In the genomic region with DNA sequence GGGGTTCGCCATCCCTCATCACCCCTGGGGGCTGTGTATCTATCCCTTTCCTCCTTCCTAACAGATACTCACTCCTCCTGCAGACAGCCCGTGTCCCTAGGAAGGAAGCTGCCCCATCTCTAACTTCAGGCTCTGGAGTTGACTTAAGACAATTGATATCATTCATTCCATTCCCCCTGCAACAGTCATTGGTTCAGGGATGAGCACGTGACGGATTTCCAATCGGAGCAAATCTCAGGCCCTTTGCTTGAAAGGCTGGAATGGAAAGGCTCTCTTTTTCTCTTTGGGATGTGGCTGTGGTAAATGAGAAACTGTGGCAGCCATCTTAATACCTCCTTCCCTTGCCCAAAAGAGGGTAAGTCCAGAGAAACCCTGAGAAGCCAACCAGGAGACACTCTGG, we compare ENCODE assay signal across 36 cellular contexts. TPM values are rescaled to one million over a fixed set of nuclear protein-coding genes. Genes with fewer than 3 reads are reported as not detected.
"Had no signal": no experiment of that assay in that cellular context is flagged by ENCODE, and none has a peak within 500 bp of the region (broad histone marks: within the 10 kb centered on the region; RNA-seq: fewer than 3 reads in every experiment).

No MANE protein-coding gene starts in this region.

- DNase-seq: Kasumi-1, MG63, MM.1S, MV-4-11, NCI-H1048, NCI-H1092, NCI-H1092 treated with DMSO at 0.1 percent for 48 hours, NCI-H1105, NCI-H1105 treated with DMSO at 0.1 percent for 48 hours, NCI-H1417, NCI-H1417 treated with DMSO at 0.1 percent for 48 hours, NCI-H1436, NCI-H1436 treated with DMSO at 0.1 percent for 48 hours, NCI-H146, NCI-H1694, NCI-H1694 treated with DMSO at 0.1 percent for 48 hours, NCI-H187, NCI-H187 treated with DMSO at 0.1 percent for 48 hours, NCI-H1930, NCI-H2029, NCI-H2029 treated with DMSO at 0.1 percent for 48 hours, NCI-H2081, NCI-H2081 treated with DMSO at 0.1 percent for 48 hours, NCI-H2107, NCI-H2171, NCI-H2171 treated with DMSO at 0.1 percent for 48 hours, NCI-H2227 treated with DMSO at 0.1 percent for 48 hours, NCI-H226, NCI-H345, NCI-H446, NCI-H446 treated with DMSO at 0.1 percent for 48 hours, NCI-H510A, NCI-H510A treated with DMSO at 0.1 percent for 48 hours, NCI-H524, NCI-H524 treated with DMSO at 0.1 percent for 48 hours had no signal

- H3K36me3 ChIP-seq: MG63 had no signal

- H3K27me3 ChIP-seq: MG63 had no signal

- H3K4me3 ChIP-seq: MG63 had no signal

- H3K9me3 ChIP-seq: MG63 had no signal

RNA-seq across cellular contexts. Expression of a gene that starts 5.0 kb away (rescaled TPM):
- total RNA-seq: NCI-H460 had no signal
